ENCODE assay signal across 21 cellular contexts in genomic region chr9:16028516-16028915, GRCh38.
A peak's percentile ranks its signal among the peaks of the same experiment; 100 is the strongest.
DNase-seq lines count a peak whose midpoint lies in the region; ATAC-seq lines count a peak whose summit lies in the region.
"Had no signal": no experiment of that assay in that cellular context is flagged by ENCODE, and none has a peak within 500 bp of the region (broad histone marks: within the 10 kb centered on the region; RNA-seq: fewer than 3 reads in every experiment).

No MANE protein-coding gene starts in this region.

- no peaks in the 10 kb centered on the region for H3K9me3 ChIP-seq in effector memory CD4-positive, alpha-beta T cell (ENCODE audit: control insufficient read depth, low read length)
- H3K9me3 ChIP-seq: left lung, testis had no signal

- ATAC-seq in HG03108 (IDR thresholded peaks at IDR 0.05; ENCODE audit: unreplicated experiment): no peak
- ATAC-seq in stimulated activated naive CD8-positive, alpha-beta T cell treated with anti-CD3 and anti-CD28 coated beads, Interleukin-15, amount 100 ng/mL, for 72 hours: no peak
- ATAC-seq: left lung had no signal

- peaks cover 20% of the 10 kb centered on the region for H3K27me3 Mint-ChIP-seq in stimulated activated naive CD8-positive, alpha-beta T cell treated with anti-CD3 and anti-CD28 coated beads, Interleukin-15, amount 100 ng/mL, for 72 hours
- H3K27me3 Mint-ChIP-seq: CD4-positive, alpha-beta T cell had no signal

- DNase-seq in HCEC 1CT (peak; percentile 56), UCSD-AML1 (lab: John Stamatoyannopoulos, UW; ENCODE audit: unreplicated experiment) (peak; percentile 17), glomerular visceral epithelial cell (ENCODE audit: extremely low spot score) (peak; percentile 51), Kasumi-1 (lab: John Stamatoyannopoulos, UW) (no peak)
- DNase-seq in effector memory CD4-positive, alpha-beta T cell: no peak
- DNase-seq in stimulated activated naive CD8-positive, alpha-beta T cell treated with anti-CD3 and anti-CD28 coated beads, Interleukin-15, amount 100 ng/mL, for 72 hours: no peak
- DNase-seq: activated CD4-positive, alpha-beta T cell treated with anti-CD3 and anti-CD28 coated beads for 1 hour; activated naive CD8-positive, alpha-beta T cell treated with anti-CD3 and anti-CD28 coated beads, Interleukin-2, amount 10 ng/mL, durations not matched to agents 7 days and 5 days; CD4-positive, alpha-beta T cell; DMS79; dorsolateral prefrontal cortex; glutamatergic neuron; left lung; NCI-H1436 treated with DMSO at 0.1 percent for 48 hours; NCI-H69; PC-9; retina; stimulated activated CD4-positive, alpha-beta T cell treated with anti-CD3 and anti-CD28 coated beads, Interleukin-15, amount 100 ng/mL, for 24 hours; testis had no signal

- H3K4me3 ChIP-seq in ACC112 (ENCODE audit: low read depth, low read length): no peak overlapping the region
- H3K4me3 ChIP-seq in effector memory CD4-positive, alpha-beta T cell (ENCODE audit: insufficient read depth, low read depth, low read length, poor library complexity, severe bottlenecking): no peak overlapping the region
- H3K4me3 ChIP-seq: dorsolateral prefrontal cortex, left lung, PC-9, testis had no signal

- H3K4me3 Mint-ChIP-seq in stimulated activated naive CD8-positive, alpha-beta T cell treated with anti-CD3 and anti-CD28 coated beads, Interleukin-15, amount 100 ng/mL, for 72 hours: no peak overlapping the region
- H3K4me3 Mint-ChIP-seq: activated naive CD8-positive, alpha-beta T cell treated with anti-CD3 and anti-CD28 coated beads, Interleukin-2, amount 10 ng/mL, durations not matched to agents 7 days and 5 days; CD4-positive, alpha-beta T cell had no signal

- H3K27ac ChIP-seq in ACC112 (ENCODE audit: low read depth, low read length): peak overlapping the region; percentile 51
- no peak overlapping the region for H3K27ac ChIP-seq in effector memory CD4-positive, alpha-beta T cell (ENCODE audit: insufficient read depth, low read length, poor library complexity, severe bottlenecking)
- H3K27ac ChIP-seq: dorsolateral prefrontal cortex, left lung, PC-9, testis had no signal

- H3K27ac Mint-ChIP-seq in stimulated activated naive CD8-positive, alpha-beta T cell treated with anti-CD3 and anti-CD28 coated beads, Interleukin-15, amount 100 ng/mL, for 72 hours: no peak overlapping the region
- H3K27ac Mint-ChIP-seq: CD4-positive, alpha-beta T cell had no signal

- H3K4me1 ChIP-seq in ACC112 (ENCODE audit: control insufficient read depth, insufficient read depth, low read length, unreplicated experiment): peaks cover 54% of the 10 kb centered on the region
- H3K4me1 ChIP-seq in effector memory CD4-positive, alpha-beta T cell (ENCODE audit: control insufficient read depth, insufficient read depth, low read length, poor library complexity, severe bottlenecking): no peaks in the 10 kb centered on the region
- H3K4me1 ChIP-seq: left lung, testis had no signal

- no peaks in the 10 kb centered on the region for H3K9me3 Mint-ChIP-seq in stimulated activated naive CD8-positive, alpha-beta T cell treated with anti-CD3 and anti-CD28 coated beads, Interleukin-15, amount 100 ng/mL, for 72 hours

- no peak overlapping the region for H2AFZ ChIP-seq in ACC112 (ENCODE audit: low read length, unreplicated experiment)
- H2AFZ ChIP-seq: PC-9 had no signal

- peaks cover 21% of the 10 kb centered on the region for H3K4me1 Mint-ChIP-seq in stimulated activated naive CD8-positive, alpha-beta T cell treated with anti-CD3 and anti-CD28 coated beads, Interleukin-15, amount 100 ng/mL, for 72 hours

- no peaks in the 10 kb centered on the region for H3K27me3 ChIP-seq in ACC112 (ENCODE audit: insufficient read depth, low read length)
- H3K27me3 ChIP-seq in effector memory CD4-positive, alpha-beta T cell (replicated peaks; ENCODE audit: control insufficient read depth, insufficient read depth, low read length, poor library complexity, severe bottlenecking): no peaks in the 10 kb centered on the region
- H3K27me3 ChIP-seq: left lung, testis had no signal

- H3K79me2 ChIP-seq in ACC112 (ENCODE audit: control insufficient read depth, insufficient read depth, low read length, unreplicated experiment): no peaks in the 10 kb centered on the region

- no peaks in the 10 kb centered on the region for H3K36me3 ChIP-seq in ACC112 (ENCODE audit: insufficient read depth, low read length)
- H3K36me3 ChIP-seq in effector memory CD4-positive, alpha-beta T cell (ENCODE audit: control insufficient read depth, insufficient read depth, low read length): no peaks in the 10 kb centered on the region
- H3K36me3 ChIP-seq: left lung had no signal

Comparison
In these comparisons a context has a peak if more than half of its experiments do, and no peak if none do; other contexts are left out.
1. DNase-seq: peak in HCEC 1CT (single experiment), UCSD-AML1 (single experiment) and glomerular visceral epithelial cell (single experiment); none in Kasumi-1 (0 of 2), effector memory CD4-positive, alpha-beta T cell (0 of 3) and stimulated activated naive CD8-positive, alpha-beta T cell treated with anti-CD3 and anti-CD28 coated beads, Interleukin-15, amount 100 ng/mL, for 72 hours (0 of 2).